1 cellular context compared by ENCODE assay signal in the genomic region with DNA sequence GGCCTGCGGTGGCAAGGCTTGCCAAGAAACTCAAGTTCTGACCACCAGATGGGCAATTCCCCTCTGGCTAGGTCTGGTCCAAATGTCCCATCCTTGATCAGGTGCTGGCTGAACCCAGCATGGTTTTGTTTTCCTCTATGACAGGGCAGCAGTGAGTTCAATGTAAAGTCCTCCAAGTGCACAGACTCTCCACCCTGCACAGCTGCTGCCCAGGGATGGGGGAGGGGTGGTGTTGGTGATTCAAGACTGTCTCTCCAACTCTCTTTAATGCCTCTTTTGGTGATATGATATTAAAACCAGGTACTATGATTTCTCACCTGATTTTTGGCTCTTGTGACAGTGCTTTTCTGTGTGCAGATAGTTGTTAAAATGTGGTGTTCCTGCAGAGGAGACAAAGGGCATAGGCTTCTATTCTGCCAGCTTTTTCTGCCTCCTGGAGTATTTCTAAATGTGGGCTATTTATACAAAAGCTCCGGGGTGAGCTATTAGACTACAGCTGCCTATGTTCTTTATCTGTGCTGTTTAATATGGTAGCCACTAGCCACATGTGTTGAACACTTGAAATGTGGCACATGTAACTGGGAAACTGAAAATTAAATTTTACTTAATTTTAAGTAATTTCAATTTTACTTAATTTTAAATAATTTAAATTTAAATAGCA.
TF ChIP-seq lines count a peak whose summit lies in the region.

No MANE protein-coding gene starts in this region.

TF ChIP-seq in HCT116, 20 proteins besides CTCF, POLR2A, EP300 and RAD21 (continued from another document):
- TF ChIP-seq ZBTB33 (IDR thresholded peaks at IDR 0.05; ENCODE audit: extremely low read depth, insufficient replicate concordance, low read length) (no peak), ZNF274 (IDR thresholded peaks at IDR 0.05; ENCODE audit: low read depth, low read length) (no peak), ELF1 (IDR thresholded peaks at IDR 0.05; ENCODE audit: borderline replicate concordance, low read depth) (no peak), CBX3 (IDR thresholded peaks at IDR 0.05; ENCODE audit: low read depth) (no peak), ZFX (IDR thresholded peaks at IDR 0.05) (no peak), FOSL1 (IDR thresholded peaks at IDR 0.05; ENCODE audit: low read depth) (no peak)
